ENCODE assay signal across 32 cellular contexts in the genomic region with DNA sequence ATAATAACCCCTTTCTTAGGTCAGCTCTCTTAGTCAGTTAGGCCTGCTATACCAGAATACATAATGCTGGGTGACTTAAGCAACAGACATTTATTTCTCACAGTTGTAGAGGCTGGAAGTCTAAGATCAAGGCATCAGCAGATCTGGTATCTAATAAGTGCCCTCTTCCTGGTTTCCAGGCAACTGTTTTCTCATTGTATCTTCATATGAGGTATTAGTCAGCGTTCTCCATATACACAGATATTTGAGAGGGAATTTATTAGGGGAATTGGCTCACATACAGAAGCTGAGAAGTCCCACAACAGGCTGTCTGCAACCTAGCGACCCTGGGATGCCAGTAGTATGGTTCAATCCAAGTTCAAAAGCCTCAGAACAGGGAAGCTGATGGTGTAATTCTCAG.
DNase-seq lines count a peak whose midpoint lies in the region; ATAC-seq and TF ChIP-seq lines count a peak whose summit lies in the region.
"Had no signal": no experiment of that assay in that cellular context is flagged by ENCODE, and none has a peak within 500 bp of the region (broad histone marks: within the 10 kb centered on the region; RNA-seq: fewer than 3 reads in every experiment).

No MANE protein-coding gene starts in this region.

- no peak overlapping the region for H3K4me3 ChIP-seq in A673 (ENCODE audit: low read depth, low read length, poor library complexity, severe bottlenecking)
- H3K4me3 ChIP-seq in GM23338: no peak overlapping the region
- no peak overlapping the region for H3K4me3 ChIP-seq in astrocyte of the spinal cord (ENCODE audit: low read depth, low read length)
- H3K4me3 ChIP-seq: BLaER1, cardiac muscle cell, colonic mucosa, lower lobe of right lung, pancreas, SJSA1, stomach, tibial artery had no signal

- no peak overlapping the region for H3K27ac Mint-ChIP-seq in GM23338
- H3K27ac Mint-ChIP-seq in glutamatergic neuron (ENCODE audit: unreplicated experiment): peak overlapping the region; percentile 23
- no peak overlapping the region for H3K27ac Mint-ChIP-seq in activated CD4-positive, alpha-beta T cell treated with anti-CD3 and anti-CD28 coated beads, Interleukin-2, amount 10 ng/mL, durations not matched to agents 24 days and 14 days
- H3K27ac Mint-ChIP-seq: activated CD4-positive, alpha-beta memory T cell treated with anti-CD3 and anti-CD28 coated beads for 36 hours; activated T-helper 17 cell treated with anti-CD3 and anti-CD28 coated beads, Interleukin-2, amount 50 U/mL, for 72 hours; T-helper 1 cell treated with Interleukin-12 subunit alpha and Interleukin-12 subunit beta and Interleukin-4 antibody, amounts not matched to agents 30 μg/mL and 1 μg/mL, for 36 hours had no signal

- H2AFZ ChIP-seq in GM23338: 0 out of 2 replicates have a peak overlapping the region, but pooled peaks have one; percentile 40

- H3K9me2 ChIP-seq in GM23338 (ENCODE audit: insufficient read depth): no peaks in the 10 kb centered on the region

- intact Hi-C loops in A673 (cut with micrococcal nuclease; ENCODE audit: unreplicated experiment): no loop called here
- intact Hi-C loops in activated CD4-positive, alpha-beta T cell treated with anti-CD3 and anti-CD28 coated beads, Interleukin-2, amount 10 ng/mL, durations not matched to agents 24 days and 14 days (cut with micrococcal nuclease): no loop called here

- H3K27me3 ChIP-seq in A673 (replicated peaks; ENCODE audit: insufficient read depth, low read depth, low read length, poor library complexity) (no peaks in the 10 kb centered on the region), GM23338 (ENCODE audit: insufficient read depth) (no peaks in the 10 kb centered on the region)
- H3K27me3 ChIP-seq: BLaER1, cardiac muscle cell, colonic mucosa, pancreas, SJSA1, stomach, tibial artery had no signal

- ATAC-seq in GM23338 (no peak), GM19452 (IDR thresholded peaks at IDR 0.05; ENCODE audit: unreplicated experiment) (no peak)
- ATAC-seq: activated CD4-positive, CD25-positive, alpha-beta regulatory T cell treated with anti-CD3 and anti-CD28 coated beads, Interleukin-2, amount 50 U/mL, for 24 hours; activated T-helper 17 cell treated with anti-CD3 and anti-CD28 coated beads, Interleukin-2, amount 50 U/mL, for 72 hours; lower lobe of right lung; pancreas; right cardiac atrium had no signal

- H3K79me2 ChIP-seq in GM23338 (replicated peaks; ENCODE audit: insufficient read depth): no peaks in the 10 kb centered on the region

- in situ Hi-C loops in astrocyte of the spinal cord (cut with HindIII; ENCODE audit: low sequenced_read_pairs): no loop called here

- TF ChIP-seq CTCF in A673 (conservative IDR thresholded peaks at IDR 0.05; ENCODE audit: low read depth, low read length) (no peak), GM23338 (conservative IDR thresholded peaks at IDR 0.05; ENCODE audit: low read depth in 2 of 2) (no peak), astrocyte of the spinal cord (IDR thresholded peaks at IDR 0.05; ENCODE audit: low read depth, low read length) (no peak), glutamatergic neuron (IDR thresholded peaks at IDR 0.05; ENCODE audit: partially characterized antibody, unreplicated experiment) (no peak), GM20000 (IDR thresholded peaks at IDR 0.05; ENCODE audit: extremely low read depth, missing control alignments) (no peak)

- POLR2A ChIA-PET in A673 (lab: Charles Lee; ENCODE audit: low non-redundant PET): interaction anchor here (0.6 kb wide), 1 partner anchor 41 kb away, joined by 3 read pairs; no protein-coding TSS in a partner anchor

- H3K9me3 ChIP-seq in A673 (ENCODE audit: low read depth, low read length, poor library complexity, severe bottlenecking): no peaks in the 10 kb centered on the region
- H3K9me3 ChIP-seq: BLaER1, colonic mucosa, lower lobe of right lung, pancreas, SJSA1, stomach, tibial artery had no signal

- H4K20me1 ChIP-seq in GM23338 (replicated peaks; ENCODE audit: insufficient read depth): no peaks in the 10 kb centered on the region
- H4K20me1 ChIP-seq: BLaER1 had no signal

- DNase-seq in A673 (ENCODE audit: low spot score) (peak; percentile 14), GM23338 (ENCODE audit: low spot score) (no peak), astrocyte of the spinal cord (ENCODE audit: low read depth, low spot score) (peak; percentile 44), glutamatergic neuron (no peak), GM20000 (ENCODE audit: low spot score) (no peak), NCI-H748 (lab: John Stamatoyannopoulos, UW; ENCODE audit: unreplicated experiment) (no peak)
- no peak for DNase-seq in activated CD4-positive, alpha-beta T cell treated with anti-CD3 and anti-CD28 coated beads, Interleukin-2, amount 10 ng/mL, durations not matched to agents 24 days and 14 days
- DNase-seq: activated CD4-positive, alpha-beta memory T cell treated with anti-CD3 and anti-CD28 coated beads for 36 hours; activated CD8-positive, alpha-beta memory T cell treated with anti-CD3 and anti-CD28 coated beads, Interleukin-2, amount 50 U/mL, for 4 hours; activated naive CD4-positive, alpha-beta T cell treated with anti-CD3 and anti-CD28 coated beads, Interleukin-2, amount 50 U/mL, for 16 hours; amniotic stem cell; colonic mucosa; effector CD8-positive, alpha-beta T cell; GF-D8; lower lobe of right lung; NCI-H187; NCI-H2227 treated with DMSO at 0.1 percent for 48 hours; NCI-H774; pancreas; right cardiac atrium; RPMI8226; stimulated activated CD4-positive, alpha-beta T cell treated with anti-CD3 and anti-CD28 coated beads, Interleukin-2, amount 100 ng/mL, for 24 hours; stomach; tibial artery had no signal

- no peaks in the 10 kb centered on the region for H3K36me3 Mint-ChIP-seq in GM23338 (ENCODE audit: low read depth)
- H3K36me3 Mint-ChIP-seq in glutamatergic neuron (ENCODE audit: unreplicated experiment): no peaks in the 10 kb centered on the region
- H3K36me3 Mint-ChIP-seq in activated CD4-positive, alpha-beta T cell treated with anti-CD3 and anti-CD28 coated beads, Interleukin-2, amount 10 ng/mL, durations not matched to agents 24 days and 14 days (ENCODE audit: low read depth): no peaks in the 10 kb centered on the region
- H3K36me3 Mint-ChIP-seq: activated CD4-positive, alpha-beta memory T cell treated with anti-CD3 and anti-CD28 coated beads for 36 hours had no signal

- no TSS peak for BruUV-seq in A673 (replicated peaks; lab: Mats Ljungman, UMichigan)

- CTCF ChIA-PET in A673 (lab: Charles Lee): no interaction called here

- H3K9me3 Mint-ChIP-seq in GM23338 (no peaks in the 10 kb centered on the region), glutamatergic neuron (ENCODE audit: unreplicated experiment) (no peaks in the 10 kb centered on the region)
- H3K9me3 Mint-ChIP-seq in activated CD4-positive, alpha-beta T cell treated with anti-CD3 and anti-CD28 coated beads, Interleukin-2, amount 10 ng/mL, durations not matched to agents 24 days and 14 days: peaks cover 4% of the 10 kb centered on the region

- H3K4me1 Mint-ChIP-seq in GM23338 (no peaks in the 10 kb centered on the region; the same call in 2 of the 3 replicates), glutamatergic neuron (ENCODE audit: low read depth, unreplicated experiment) (peaks cover 16% of the 10 kb centered on the region)
- H3K4me1 Mint-ChIP-seq in activated CD4-positive, alpha-beta T cell treated with anti-CD3 and anti-CD28 coated beads, Interleukin-2, amount 10 ng/mL, durations not matched to agents 24 days and 14 days: no peaks in the 10 kb centered on the region
- H3K4me1 Mint-ChIP-seq: activated T-helper 17 cell treated with anti-CD3 and anti-CD28 coated beads, Interleukin-2, amount 50 U/mL, for 72 hours had no signal

- no peak overlapping the region for H3K27ac ChIP-seq in A673 (ENCODE audit: low read depth, low read length, poor library complexity, severe bottlenecking)
- no peak overlapping the region for H3K27ac ChIP-seq in GM23338 (ENCODE audit: low read depth)
- H3K27ac ChIP-seq: BLaER1, cardiac muscle cell, colonic mucosa, HL-60, lower lobe of right lung, pancreas, SJSA1, stomach, tibial artery had no signal

- no peaks in the 10 kb centered on the region for H3F3A ChIP-seq in GM23338 (replicated peaks; ENCODE audit: low read depth)

- H3K36me3 ChIP-seq in A673 (ENCODE audit: insufficient read depth, low read length, poor library complexity, severe bottlenecking) (no peaks in the 10 kb centered on the region), GM23338 (ENCODE audit: insufficient read depth) (no peaks in the 10 kb centered on the region)
- H3K36me3 ChIP-seq: BLaER1, cardiac muscle cell, colonic mucosa, lower lobe of right lung, pancreas, SJSA1, stomach, tibial artery had no signal

- H3K4me3 Mint-ChIP-seq in GM23338 (no peak overlapping the region), glutamatergic neuron (ENCODE audit: unreplicated experiment) (no peak overlapping the region)
- H3K4me3 Mint-ChIP-seq in activated CD4-positive, alpha-beta T cell treated with anti-CD3 and anti-CD28 coated beads, Interleukin-2, amount 10 ng/mL, durations not matched to agents 24 days and 14 days: no peak overlapping the region
- H3K4me3 Mint-ChIP-seq: activated CD4-positive, alpha-beta memory T cell treated with anti-CD3 and anti-CD28 coated beads for 36 hours; activated T-helper 17 cell treated with anti-CD3 and anti-CD28 coated beads, Interleukin-2, amount 50 U/mL, for 72 hours; T-helper 1 cell treated with Interleukin-12 subunit alpha and Interleukin-12 subunit beta and Interleukin-4 antibody, amounts not matched to agents 30 μg/mL and 1 μg/mL, for 36 hours had no signal

- H3K4me2 ChIP-seq in GM23338: no peak overlapping the region
- H3K4me2 ChIP-seq: BLaER1 had no signal

- H3K4me1 ChIP-seq in A673 (ENCODE audit: insufficient read depth, low read length, poor library complexity, severe bottlenecking) (no peaks in the 10 kb centered on the region), GM23338 (ENCODE audit: insufficient read depth) (no peaks in the 10 kb centered on the region)
- H3K4me1 ChIP-seq: BLaER1, colonic mucosa, lower lobe of right lung, pancreas, SJSA1, stomach, tibial artery had no signal

- H3K27me3 Mint-ChIP-seq in GM23338 (ENCODE audit: insufficient read depth, low read depth, poor library complexity): peaks cover 2% of the 10 kb centered on the region
- H3K27me3 Mint-ChIP-seq in glutamatergic neuron (ENCODE audit: unreplicated experiment): no peaks in the 10 kb centered on the region
- no peaks in the 10 kb centered on the region for H3K27me3 Mint-ChIP-seq in activated CD4-positive, alpha-beta T cell treated with anti-CD3 and anti-CD28 coated beads, Interleukin-2, amount 10 ng/mL, durations not matched to agents 24 days and 14 days
- H3K27me3 Mint-ChIP-seq: activated CD4-positive, alpha-beta memory T cell treated with anti-CD3 and anti-CD28 coated beads for 36 hours; activated T-helper 17 cell treated with anti-CD3 and anti-CD28 coated beads, Interleukin-2, amount 50 U/mL, for 72 hours had no signal

TF ChIP-seq in GM23338, 12 proteins besides CTCF, POLR2A, EP300 and RAD21 (continues in another document):
- TF ChIP-seq EZH2phosphoT487 (IDR thresholded peaks at IDR 0.05; ENCODE audit: unreplicated experiment) (no peak), CREB1 (CRISPR knock-in tag; IDR thresholded peaks at IDR 0.05; ENCODE audit: low read depth) (no peak), EZH2 (IDR thresholded peaks at IDR 0.05; ENCODE audit: low read depth, unreplicated experiment) (no peak)

Comparison
In these comparisons a context has a peak if more than half of its experiments do, and no peak if none do; other contexts are left out.
1. DNase-seq: peak in A673 (single experiment) and astrocyte of the spinal cord (single experiment); none in GM23338 (single experiment), glutamatergic neuron (single experiment), GM20000 (single experiment), NCI-H748 (single experiment) and activated CD4-positive, alpha-beta T cell treated with anti-CD3 and anti-CD28 coated beads, Interleukin-2, amount 10 ng/mL, durations not matched to agents 24 days and 14 days (single experiment).